Comparison of ENCODE assay signal across 26 cellular contexts in genomic region chr2:150907466-150907865, GRCh38.
A peak's percentile ranks its signal among the peaks of the same experiment; 100 is the strongest.
DNase-seq lines count a peak whose midpoint lies in the region; ATAC-seq, FAIRE-seq and TF ChIP-seq lines count a peak whose summit lies in the region.
"Had no signal": no experiment of that assay in that cellular context is flagged by ENCODE, and none has a peak within 500 bp of the region (broad histone marks: within the 10 kb centered on the region; RNA-seq: fewer than 3 reads in every experiment).

No MANE protein-coding gene starts in this region.

- no peak overlapping the region for H3K4me2 ChIP-seq in H1 (ENCODE audit: insufficient read depth in 1 of 2, low read depth in 2 of 2, low read length in 2 of 2)
- H3K4me2 ChIP-seq: A549; BLaER1 treated with 17β-estradiol and CSF1 and Interleukin-3, amounts not matched to agents 10 nM and 100 nM had no signal

- peaks cover 0 to 3% (median 1%) of the 10 kb centered on the region in 4 experiments; a peak in 1 of 7 replicates for H3K4me1 ChIP-seq in H1 (replicated peaks in 1 of 4; ENCODE audit: control insufficient read depth in 3 of 4, insufficient read depth in 4 of 4, low read length in 3 of 4)

- no peak for FAIRE-seq in H1 (lab: Jason Lieb, UNC)
- FAIRE-seq: A549, GM12878, GM12892, GM18507, GM19239 had no signal

- H2BK15ac ChIP-seq in H1 (ENCODE audit: low read length), result no peak overlapping the region

- peak overlapping the region; percentile 56 for H2BK120ac ChIP-seq in H1 (replicated peaks; ENCODE audit: low read depth, low read length)

- no peak overlapping the region for H3K23ac ChIP-seq in H1 (ENCODE audit: insufficient read length)

- H3K56ac ChIP-seq in H1 (replicated peaks; ENCODE audit: insufficient read length, low read depth, low read length), result no peak overlapping the region

- H3K79me2 ChIP-seq in H1 (ENCODE audit: control insufficient read depth in 1 of 2, insufficient read depth in 2 of 2, low read length in 2 of 2), result no peaks in the 10 kb centered on the region

- no peak overlapping the region for H4K91ac ChIP-seq in H1 (replicated peaks; ENCODE audit: insufficient read length, low read length)

- intact Hi-C loops in Right ventricle myocardium superior (cut with DNase I) (no loop called here), left cardiac atrium (cut with DNase I) (no loop called here), left colon (cut with DNase I, micrococcal nuclease) (no loop called here)

- H3K27me3 ChIP-seq in H1 (replicated peaks in 1 of 4; ENCODE audit: control insufficient read depth in 3 of 4, extremely low read depth in 1 of 4, insufficient read depth in 3 of 4, low read length in 3 of 4), result no peaks in the 10 kb centered on the region
- H3K27me3 ChIP-seq: BLaER1 treated with 17β-estradiol and CSF1 and Interleukin-3, amounts not matched to agents 10 nM and 100 nM had no signal

- TF ChIP-seq POLR2A in H1 (IDR thresholded peaks at IDR 0.05; ENCODE audit: control extremely low read depth in 1 of 2, low read depth in 2 of 2, low read length in 2 of 2), result no peak

- CTCF ChIA-PET in H1 (lab: Charles Lee; ENCODE audit: partially characterized antibody), result interaction anchor here (0.7 to 3.4 kb wide), 3 partner anchors 12 to 315 kb away, joined by 3 to 18 read pairs (median 3); no protein-coding TSS in a partner anchor

- H3K4me3 ChIP-seq in H1 (ENCODE audit: extremely low read depth in 1 of 4, insufficient read depth in 2 of 4, low read depth in 3 of 4, low read length in 4 of 4), result no peak overlapping the region
- H3K4me3 ChIP-seq: A549; BLaER1 treated with 17β-estradiol and CSF1 and Interleukin-3, amounts not matched to agents 10 nM and 100 nM; GM12878 had no signal

- WGBS in H1 (ENCODE audit: extremely low coverage in 1 of 2, insufficient coverage in 1 of 2, insufficient read length in 1 of 2, insufficient replicate concordance in 2 of 2, low coverage in 1 of 2, low lambda C conversion rate in 2 of 2, missing lambda C conversion rate in 1 of 2), 2 experiments, result 90% methylated on average over 4 of the region's 4 CpGs; no CpG with 5 or more reads in 1 of the 2 experiments

- no peak overlapping the region for H3K4ac ChIP-seq in H1 (replicated peaks; ENCODE audit: insufficient read length, low read depth, low read length)

- no peak overlapping the region for H3K9ac ChIP-seq in H1 (replicated peaks in 1 of 4; ENCODE audit: extremely low read depth in 1 of 4, low read depth in 3 of 4, low read length in 3 of 4)
- H3K9ac ChIP-seq: BLaER1 treated with 17β-estradiol and CSF1 and Interleukin-3, amounts not matched to agents 10 nM and 100 nM had no signal

- POLR2A ChIA-PET in H1 (lab: Charles Lee; ENCODE audit: partially characterized antibody), result no interaction called here

- TF ChIP-seq RAD21 in H1 (IDR thresholded peaks at IDR 0.05 in 1 of 2, conservative IDR thresholded peaks at IDR 0.05 in 1 of 2; ENCODE audit: low read depth in 2 of 2, low read length in 2 of 2), result no peak

- no peaks in the 10 kb centered on the region for H4K20me1 ChIP-seq in H1 (replicated peaks in 1 of 2; ENCODE audit: control insufficient read depth in 1 of 2, insufficient read depth in 2 of 2, low read length in 2 of 2)
- H4K20me1 ChIP-seq: BLaER1 treated with 17β-estradiol and CSF1 and Interleukin-3, amounts not matched to agents 10 nM and 100 nM had no signal

- no peak overlapping the region for H3K18ac ChIP-seq in H1 (ENCODE audit: extremely low read depth, low read length)

- H2BK5ac ChIP-seq in H1 (ENCODE audit: low read depth, low read length), result no peak overlapping the region

- H3K23me2 ChIP-seq in H1 (ENCODE audit: low read depth, low read length), result no peaks in the 10 kb centered on the region; the same call in 1 of the 2 replicates

- H4K8ac ChIP-seq in H1 (ENCODE audit: extremely low read depth, insufficient read depth, low read length), result no peak overlapping the region

- H3K79me1 ChIP-seq in H1 (ENCODE audit: low read depth, low read length), result no peaks in the 10 kb centered on the region

- no peak overlapping the region for H2BK20ac ChIP-seq in H1 (ENCODE audit: low read length)

- no peak overlapping the region for H2AFZ ChIP-seq in H1 (ENCODE audit: low read length)

- H2BK12ac ChIP-seq in H1 (ENCODE audit: low read depth, low read length), result no peak overlapping the region

- no peak overlapping the region for H3K14ac ChIP-seq in H1 (ENCODE audit: insufficient read length)

- no peak overlapping the region for H2AK5ac ChIP-seq in H1 (ENCODE audit: low read depth, low read length)

- no peak for TF ChIP-seq CTCF in H1 (IDR thresholded peaks at IDR 0.05; ENCODE audit: control extremely low read depth in 1 of 3, insufficient read depth in 1 of 3, low read depth in 1 of 3, low read length in 3 of 3)

- H3K36me3 ChIP-seq in H1 (ENCODE audit: control insufficient read depth in 2 of 4, insufficient read depth in 4 of 4, low read length in 3 of 4), result no peaks in the 10 kb centered on the region
- H3K36me3 ChIP-seq: BLaER1 treated with 17β-estradiol and CSF1 and Interleukin-3, amounts not matched to agents 10 nM and 100 nM had no signal

- H3K9me3 ChIP-seq in H1 (ENCODE audit: insufficient read depth in 2 of 2, low read depth in 1 of 2, low read length in 1 of 2), result no peaks in the 10 kb centered on the region

- ATAC-seq in Right ventricle myocardium superior (ENCODE audit: poor library complexity) (peak; percentile 27), left cardiac atrium (no peak), left colon (no peak)
- ATAC-seq: A549; CD8-positive, alpha-beta T cell; GM12878 had no signal

- H4K5ac ChIP-seq in H1 (ENCODE audit: insufficient read length, low read depth, low read length), result no peak overlapping the region

- TF ChIP-seq EP300 in H1 (IDR thresholded peaks at IDR 0.05; ENCODE audit: borderline replicate concordance in 1 of 2, low read depth in 2 of 2, low read length in 2 of 2), result no peak

- no peak overlapping the region for H3K27ac ChIP-seq in H1 (ENCODE audit: low read depth, low read length)
- H3K27ac ChIP-seq: 22Rv1; A549; BLaER1 treated with 17β-estradiol and CSF1 and Interleukin-3, amounts not matched to agents 10 nM and 100 nM; C4-2B had no signal

- DNase-seq in NCI-H748 (lab: John Stamatoyannopoulos, UW; ENCODE audit: unreplicated experiment), result peak; percentile 16
- no peak for DNase-seq in NCI-H748 treated with DMSO at 0.1 percent for 48 hours (lab: John Stamatoyannopoulos, UW)
- no peak for DNase-seq in Right ventricle myocardium superior
- DNase-seq in left cardiac atrium, result no peak
- DNase-seq in COR-L47 (lab: John Stamatoyannopoulos, UW), result peak; percentile 12
- DNase-seq in H1 (ENCODE audit: low read depth in 1 of 2, low spot score in 2 of 2), result no peak
- no peak for DNase-seq in NCI-H1092 treated with DMSO at 0.1 percent for 48 hours (lab: John Stamatoyannopoulos, UW)
- no peak for DNase-seq in left colon
- DNase-seq: AML-193; CD4-positive, alpha-beta T cell; CD8-positive, alpha-beta T cell; DMS 273 treated with DMSO at 0.1 percent for 48 hours; DMS153; DMS53; DMS79; DND-41; EL; GDM1 had no signal

TF ChIP-seq in H1, 55 proteins besides CTCF, POLR2A, EP300 and RAD21:
- no peak for TF ChIP-seq MAX (IDR thresholded peaks at IDR 0.05)
- TF ChIP-seq, protein P1, sequence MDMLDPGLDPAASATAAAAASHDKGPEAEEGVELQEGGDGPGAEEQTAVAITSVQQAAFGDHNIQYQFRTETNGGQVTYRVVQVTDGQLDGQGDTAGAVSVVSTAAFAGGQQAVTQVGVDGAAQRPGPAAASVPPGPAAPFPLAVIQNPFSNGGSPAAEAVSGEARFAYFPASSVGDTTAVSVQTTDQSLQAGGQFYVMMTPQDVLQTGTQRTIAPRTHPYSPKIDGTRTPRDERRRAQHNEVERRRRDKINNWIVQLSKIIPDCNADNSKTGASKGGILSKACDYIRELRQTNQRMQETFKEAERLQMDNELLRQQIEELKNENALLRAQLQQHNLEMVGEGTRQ (IDR thresholded peaks at IDR 0.05; ENCODE audit: low read length), result no peak
TF ChIP-seq in H1: peak in this region for 0.

Comparison
In these comparisons a context has a peak if more than half of its experiments do, and no peak if none do; other contexts are left out.
1. DNase-seq: peak in NCI-H748 (single experiment) and COR-L47 (single experiment); none in NCI-H748 treated with DMSO at 0.1 percent for 48 hours (single experiment), Right ventricle myocardium superior (single experiment), left cardiac atrium (single experiment), H1 (0 of 2), NCI-H1092 treated with DMSO at 0.1 percent for 48 hours (single experiment) and left colon (0 of 2).